ENCODE assay signal across 10 cellular contexts in genomic region chr16:67504190-67505021, GRCh38. TPM values are rescaled to one million over a fixed set of nuclear protein-coding genes. Genes with fewer than 3 reads are reported as not detected.
DNase-seq lines count a peak whose midpoint lies in the region; ATAC-seq and TF ChIP-seq lines count a peak whose summit lies in the region.
"Had no signal": no experiment of that assay in that cellular context is flagged by ENCODE, and none has a peak within 500 bp of the region (broad histone marks: within the 10 kb centered on the region; RNA-seq: fewer than 3 reads in every experiment).

No MANE protein-coding gene starts in this region.

- H3K9me3 ChIP-seq in T-helper 17 cell (ENCODE audit: control insufficient read depth, low read length, poor library complexity, severe bottlenecking) = no peaks in the 10 kb centered on the region
- H3K9me3 ChIP-seq in hepatocyte (ENCODE audit: low read depth) = no peaks in the 10 kb centered on the region

- H3K4me3 ChIP-seq in hepatocyte = no peak overlapping the region

- no peaks in the 10 kb centered on the region for H3K27me3 Mint-ChIP-seq in T-helper 17 cell

- H3K36me3 ChIP-seq in hepatocyte (replicated peaks; ENCODE audit: insufficient read depth, low read depth) = no peaks in the 10 kb centered on the region

- no peak overlapping the region for H3K27ac ChIP-seq in foreskin keratinocyte
- H3K27ac ChIP-seq in hepatocyte = no peak overlapping the region
- H3K27ac ChIP-seq: 22Rv1 had no signal

- DNase-seq in DMS153 (lab: John Stamatoyannopoulos, UW) (peak; percentile 40), DMS153 treated with DMSO at 0.1 percent for 48 hours (lab: John Stamatoyannopoulos, UW; ENCODE audit: unreplicated experiment) (no peak), T-helper 17 cell (no peak), foreskin keratinocyte (no peak), D341Med (ENCODE audit: low spot score) (no peak), hepatocyte (ENCODE audit: low spot score) (no peak)
- DNase-seq in stimulated activated naive CD8-positive, alpha-beta T cell treated with anti-CD3 and anti-CD28 coated beads, Interleukin-15, Interleukin-2, amounts not matched to agents 100 U/mL and 50 U/mL, for 24 hours = peak; percentile 51

- H3K36me3 Mint-ChIP-seq in T-helper 17 cell (ENCODE audit: low read depth) = peaks cover 3% of the 10 kb centered on the region

- peak overlapping the region; percentile 88 for H3K27ac Mint-ChIP-seq in T-helper 17 cell

- no peaks in the 10 kb centered on the region for H3K4me1 ChIP-seq in foreskin keratinocyte
- no peaks in the 10 kb centered on the region for H3K4me1 ChIP-seq in hepatocyte (ENCODE audit: insufficient read depth)

- TF ChIP-seq CTCF in foreskin keratinocyte (conservative IDR thresholded peaks at IDR 0.05) (no peak), hepatocyte (IDR thresholded peaks at IDR 0.05; ENCODE audit: poor library complexity) (no peak)

- peak; percentile 83 for ATAC-seq in T-helper 17 cell
- ATAC-seq in foreskin keratinocyte = peak; percentile 44
- peak; percentile 89 for ATAC-seq in stimulated activated naive CD8-positive, alpha-beta T cell treated with anti-CD3 and anti-CD28 coated beads, Interleukin-15, Interleukin-2, amounts not matched to agents 100 U/mL and 50 U/mL, for 24 hours
- ATAC-seq in GM18502 (IDR thresholded peaks at IDR 0.05; ENCODE audit: poor library complexity, unreplicated experiment) = no peak

- H4K20me1 ChIP-seq in hepatocyte (ENCODE audit: insufficient read depth, poor library complexity, severe bottlenecking) = no peaks in the 10 kb centered on the region

- no peaks in the 10 kb centered on the region for H3K9me2 ChIP-seq in hepatocyte (replicated peaks; ENCODE audit: insufficient read depth)

- H3K4me2 ChIP-seq in hepatocyte = no peak overlapping the region

- H3K4me1 Mint-ChIP-seq in T-helper 17 cell = peaks cover 35% of the 10 kb centered on the region

- 88% methylated on average over 8 of the region's 8 CpGs for WGBS in hepatocyte (ENCODE audit: low lambda C conversion rate, missing lambda C conversion rate)

- H3K27me3 ChIP-seq in foreskin keratinocyte (no peaks in the 10 kb centered on the region), hepatocyte (no peaks in the 10 kb centered on the region)

- no peaks in the 10 kb centered on the region for H3K79me2 ChIP-seq in hepatocyte

- peak overlapping the region; percentile 31 for H3K4me3 Mint-ChIP-seq in T-helper 17 cell

- no peak overlapping the region for H2AFZ ChIP-seq in hepatocyte

RNA-seq across cellular contexts. Expression of gene AGRP, which starts 21.1 kb away (rescaled TPM):
- total RNA-seq in T-helper 17 cell = not detected
- total RNA-seq in foreskin keratinocyte = not detected in 2 replicates
- polyA plus RNA-seq in foreskin keratinocyte = not detected in 2 replicates
- 1.9 TPM in 1 of 2 replicates, not detected in the other for total RNA-seq in hepatocyte
- 0.93 and 2.3 TPM in 2 replicates for polyA plus RNA-seq in hepatocyte
- total RNA-seq: M059J had no signal

RNA-seq across cellular contexts. Expression of gene ATP6V0D1, which starts 23.4 kb away (rescaled TPM):
- total RNA-seq in T-helper 17 cell (10 to 100 TPM; 76.4 to 87.5 TPM), foreskin keratinocyte (97.7 and 102 TPM in 2 replicates), hepatocyte (115 and 157 TPM in 2 replicates)
- polyA plus RNA-seq in foreskin keratinocyte (114 and 119 TPM in 2 replicates), hepatocyte (223 and 232 TPM in 2 replicates)

RNA-seq across cellular contexts. Expression of gene RIPOR1, which starts 24.2 kb away (rescaled TPM):
- total RNA-seq in T-helper 17 cell = 10 to 100 TPM; 46.5 to 66.0 TPM
- 31.6 and 32.0 TPM in 2 replicates for total RNA-seq in foreskin keratinocyte
- polyA plus RNA-seq in foreskin keratinocyte = 29.3 and 29.9 TPM in 2 replicates
- total RNA-seq in hepatocyte = 12.5 and 12.9 TPM in 2 replicates
- polyA plus RNA-seq in hepatocyte = 37.8 and 38.3 TPM in 2 replicates

RNA-seq across cellular contexts. Expression of gene CTCF, which starts 57.9 kb away (rescaled TPM):
- total RNA-seq in T-helper 17 cell (10 to 100 TPM; 48.5 to 57.8 TPM), foreskin keratinocyte (37.0 and 42.9 TPM in 2 replicates), hepatocyte (44.1 and 46.0 TPM in 2 replicates)
- polyA plus RNA-seq in foreskin keratinocyte (17.8 and 22.1 TPM in 2 replicates), hepatocyte (35.5 and 36.8 TPM in 2 replicates)

Comparison
In these comparisons a context has a peak if more than half of its experiments do, and no peak if none do; other contexts are left out.
1. DNase-seq: peak in DMS153 (single experiment) and stimulated activated naive CD8-positive, alpha-beta T cell treated with anti-CD3 and anti-CD28 coated beads, Interleukin-15, Interleukin-2, amounts not matched to agents 100 U/mL and 50 U/mL, for 24 hours (single experiment); none in DMS153 treated with DMSO at 0.1 percent for 48 hours (single experiment), T-helper 17 cell (0 of 3), foreskin keratinocyte (0 of 2), D341Med (single experiment) and hepatocyte (single experiment).